Comparison of ENCODE assay signal across 33 cellular contexts in genomic region chr7:85475476-85475875, GRCh38.
A peak's percentile ranks its signal among the peaks of the same experiment; 100 is the strongest.
DNase-seq lines count a peak whose midpoint lies in the region; ATAC-seq, FAIRE-seq and TF ChIP-seq lines count a peak whose summit lies in the region.
"Had no signal": no experiment of that assay in that cellular context is flagged by ENCODE, and none has a peak within 500 bp of the region (broad histone marks: within the 10 kb centered on the region; RNA-seq: fewer than 3 reads in every experiment).

No MANE protein-coding gene starts in this region.

- TF ChIP-seq POLR2A in HepG2 (IDR thresholded peaks at IDR 0.05; ENCODE audit: insufficient read depth in 1 of 2, low read depth in 2 of 2, low read length in 2 of 2), result no peak
- no peak for TF ChIP-seq POLR2A in right lobe of liver (IDR thresholded peaks at IDR 0.05)

- H3K79me2 ChIP-seq in HepG2 (ENCODE audit: insufficient read depth, low read length), result no peaks in the 10 kb centered on the region
- H3K79me2 ChIP-seq in smooth muscle cell (ENCODE audit: low read depth), result no peaks in the 10 kb centered on the region

- H3K9ac ChIP-seq in HepG2 (ENCODE audit: insufficient read depth, low read depth, low read length) (no peak overlapping the region), smooth muscle cell (ENCODE audit: low read depth) (no peak overlapping the region)
- H3K9ac ChIP-seq: BLaER1; BLaER1 treated with 17β-estradiol and CSF1 and Interleukin-3, amounts not matched to agents 10 nM and 100 nM had no signal

- no peak for TF ChIP-seq EP300 in HepG2 (IDR thresholded peaks at IDR 0.05; ENCODE audit: low read depth in 2 of 2, low read length in 2 of 2)
- no peak for TF ChIP-seq EP300 in HepG2 (CRISPR knock-in tag; IDR thresholded peaks at IDR 0.05; ENCODE audit: borderline replicate concordance)

- DNase-seq in HepG2 (ENCODE audit: low spot score) (peak; percentile 35), right lobe of liver (no peak), smooth muscle cell (lab: John Stamatoyannopoulos, UW; ENCODE audit: unreplicated experiment) (no peak), caudate nucleus (lab: John Stamatoyannopoulos, UW) (no peak), NCI-H2171 (lab: John Stamatoyannopoulos, UW) (no peak)
- DNase-seq: 8988T; ACHN; AML-193; BE2C; C1 segment of cervical spinal cord; Caco-2; Calu3; CD4-positive, alpha-beta memory T cell; CD4-positive, alpha-beta T cell; CD4-positive, CD25-positive, alpha-beta regulatory T cell; CD8-positive, alpha-beta memory T cell; CD8-positive, alpha-beta T cell; COR-L47; DMS 273 treated with DMSO at 0.1 percent for 48 hours; DMS153; DMS53; DMS79; DMS79 treated with DMSO at 0.1 percent for 48 hours; DND-41; EL had no signal

- TF ChIP-seq CTCF in HepG2 (CRISPR knock-in tag; IDR thresholded peaks at IDR 0.05) (no peak), right lobe of liver (IDR thresholded peaks at IDR 0.05) (no peak), smooth muscle cell (IDR thresholded peaks at IDR 0.05; ENCODE audit: borderline replicate concordance, insufficient read depth, poor library complexity, severe bottlenecking) (no peak)

- CTCF ChIA-PET in HepG2 (lab: Yijun Ruan, JAX; ENCODE audit: low intra/inter-chr PET ratio, low total read pairs), result no interaction called here

- ATAC-seq in HepG2 (peak; percentile 87), right lobe of liver (no peak), GM18498 (IDR thresholded peaks at IDR 0.05; ENCODE audit: unreplicated experiment) (peak; percentile 7)
- ATAC-seq: A549; CD8-positive, alpha-beta T cell had no signal

- H3K27ac ChIP-seq in HepG2 (ENCODE audit: extremely low read length, insufficient read depth, low read length) (peak overlapping the region; percentile 22), right lobe of liver (no peak overlapping the region), smooth muscle cell (ENCODE audit: low read depth) (peak overlapping the region; percentile 58), caudate nucleus (ENCODE audit: low read depth, low read length) (no peak overlapping the region)
- H3K27ac ChIP-seq: 22Rv1; A549; BLaER1; BLaER1 treated with 17β-estradiol and CSF1 and Interleukin-3, amounts not matched to agents 10 nM and 100 nM; C4-2B had no signal

- H3K9me3 ChIP-seq in HepG2 (ENCODE audit: low read length) (no peaks in the 10 kb centered on the region), right lobe of liver (no peaks in the 10 kb centered on the region), smooth muscle cell (replicated peaks; ENCODE audit: low read depth) (no peaks in the 10 kb centered on the region)
- H3K9me3 ChIP-seq: A549; BE2C; BLaER1; BLaER1 treated with 17β-estradiol and CSF1 and Interleukin-3, amounts not matched to agents 10 nM and 100 nM; Caco-2 had no signal

- POLR2A ChIA-PET in HepG2 (lab: Yijun Ruan, JAX), result no interaction called here

- peaks cover 16% of the 10 kb centered on the region for H3K4me1 ChIP-seq in HepG2 (ENCODE audit: insufficient read depth, low read length)
- no peaks in the 10 kb centered on the region for H3K4me1 ChIP-seq in right lobe of liver
- peaks cover 16% of the 10 kb centered on the region for H3K4me1 ChIP-seq in smooth muscle cell (ENCODE audit: low read depth)
- H3K4me1 ChIP-seq: A549, Caco-2 had no signal

- H2AFZ ChIP-seq in HepG2 (ENCODE audit: low read length), result no peak overlapping the region
- no peak overlapping the region for H2AFZ ChIP-seq in smooth muscle cell (ENCODE audit: low read depth)

- H3K4me3 ChIP-seq in HepG2 (replicated peaks in 1 of 3; ENCODE audit: insufficient read depth in 1 of 3, low read depth in 2 of 3, low read length in 3 of 3) (no peak overlapping the region; a peak in 1 of 6 replicates), right lobe of liver (no peak overlapping the region), smooth muscle cell (no peak overlapping the region)
- H3K4me3 ChIP-seq: A549; BLaER1; BLaER1 treated with 17β-estradiol and CSF1 and Interleukin-3, amounts not matched to agents 10 nM and 100 nM had no signal

- BruUV-seq in HepG2 (replicated peaks; lab: Mats Ljungman, UMichigan), result no TSS peak

- WGBS in HepG2 (ENCODE audit: low lambda C conversion rate), result 3% methylated on average over 2 of the region's 2 CpGs
- 61% methylated on average over 2 of the region's 2 CpGs for WGBS in right lobe of liver (ENCODE audit: insufficient coverage, low coverage, low lambda C conversion rate, missing lambda C conversion rate)
- WGBS in smooth muscle cell (ENCODE audit: low lambda C conversion rate), result 99% methylated on average over 2 of the region's 2 CpGs

- no peak for FAIRE-seq in HepG2 (lab: Jason Lieb, UNC)
- FAIRE-seq: A204.1, A549, D721Med had no signal

- H3K4me2 ChIP-seq in HepG2 (ENCODE audit: low read depth, low read length) (0 out of 2 replicates have a peak overlapping the region, but pooled peaks have one; percentile 32), smooth muscle cell (no peak overlapping the region)
- H3K4me2 ChIP-seq: A549; BLaER1; BLaER1 treated with 17β-estradiol and CSF1 and Interleukin-3, amounts not matched to agents 10 nM and 100 nM had no signal

- H3F3A ChIP-seq in smooth muscle cell (ENCODE audit: low read depth), result no peaks in the 10 kb centered on the region

- H4K20me1 ChIP-seq in HepG2 (ENCODE audit: insufficient read depth, low read length) (no peaks in the 10 kb centered on the region), smooth muscle cell (ENCODE audit: low read depth) (no peaks in the 10 kb centered on the region)
- H4K20me1 ChIP-seq: BLaER1; BLaER1 treated with 17β-estradiol and CSF1 and Interleukin-3, amounts not matched to agents 10 nM and 100 nM had no signal

- H3K36me3 ChIP-seq in HepG2 (replicated peaks in 1 of 2; ENCODE audit: control insufficient read depth in 1 of 2, insufficient read depth in 2 of 2, low read length in 2 of 2), result no peaks in the 10 kb centered on the region
- H3K36me3 ChIP-seq in right lobe of liver, result no peaks in the 10 kb centered on the region
- no peaks in the 10 kb centered on the region for H3K36me3 ChIP-seq in smooth muscle cell (ENCODE audit: low read depth)
- H3K36me3 ChIP-seq: BE2C; BLaER1; BLaER1 treated with 17β-estradiol and CSF1 and Interleukin-3, amounts not matched to agents 10 nM and 100 nM had no signal

- H3K27me3 ChIP-seq in HepG2 (ENCODE audit: control insufficient read depth in 1 of 2, insufficient read depth in 2 of 2, low read length in 2 of 2), result no peaks in the 10 kb centered on the region
- no peaks in the 10 kb centered on the region for H3K27me3 ChIP-seq in right lobe of liver
- H3K27me3 ChIP-seq in smooth muscle cell (ENCODE audit: low read depth), result no peaks in the 10 kb centered on the region
- H3K27me3 ChIP-seq: BE2C; BLaER1; BLaER1 treated with 17β-estradiol and CSF1 and Interleukin-3, amounts not matched to agents 10 nM and 100 nM had no signal

- in situ Hi-C loops in HepG2 (cut with HindIII; ENCODE audit: extremely low pct_ligation_motif_present, low pct_unique_long_range_greater_than_20kb), result no loop called here

- no peak for TF ChIP-seq RAD21 in HepG2 (CRISPR knock-in tag; IDR thresholded peaks at IDR 0.05)

- intact Hi-C loops in HepG2 (cut with micrococcal nuclease; ENCODE audit: unreplicated experiment), result no loop called here
- intact Hi-C loops in right lobe of liver (cut with DNase I), result no loop called here

TF ChIP-seq in HepG2, 621 proteins besides CTCF, POLR2A, EP300 and RAD21 (continues in another document):
- no peak for TF ChIP-seq ZNF883 (CRISPR knock-in tag; IDR thresholded peaks at IDR 0.05; ENCODE audit: not compliant biosample characterization)
- TF ChIP-seq ZNF75D (CRISPR knock-in tag; IDR thresholded peaks at IDR 0.05; ENCODE audit: borderline replicate concordance), result no peak
- no peak for TF ChIP-seq ZNF605 (CRISPR knock-in tag; IDR thresholded peaks at IDR 0.05)
- no peak for TF ChIP-seq FOXA1 (IDR thresholded peaks at IDR 0.05)
- 0 out of 2 replicates have a peak, but pooled peaks have one; percentile 27 for TF ChIP-seq FOXA1 (CRISPR knock-in tag; IDR thresholded peaks at IDR 0.05)
- TF ChIP-seq CEBPB (IDR thresholded peaks at IDR 0.05; ENCODE audit: borderline replicate concordance, low read depth, low read length), result no peak
- no peak for TF ChIP-seq ZNF607 (CRISPR knock-in tag; IDR thresholded peaks at IDR 0.05; ENCODE audit: borderline replicate concordance)
- TF ChIP-seq HOMEZ (CRISPR knock-in tag; IDR thresholded peaks at IDR 0.05; ENCODE audit: low read depth), result peak; percentile 67; the same call in 1 of the 2 replicates
- TF ChIP-seq RARA (CRISPR knock-in tag; IDR thresholded peaks at IDR 0.05), result peak; percentile 67

Comparison
In these comparisons a context has a peak if more than half of its experiments do, and no peak if none do; other contexts are left out.
1. ATAC-seq: peak in HepG2 (single experiment) and GM18498 (single experiment); none in right lobe of liver (0 of 4).
2. H3K27ac ChIP-seq: peak in HepG2 (single experiment) and smooth muscle cell (single experiment); none in right lobe of liver (0 of 3) and caudate nucleus (single experiment).